14 cellular contexts compared by ENCODE assay signal in the genomic region with DNA sequence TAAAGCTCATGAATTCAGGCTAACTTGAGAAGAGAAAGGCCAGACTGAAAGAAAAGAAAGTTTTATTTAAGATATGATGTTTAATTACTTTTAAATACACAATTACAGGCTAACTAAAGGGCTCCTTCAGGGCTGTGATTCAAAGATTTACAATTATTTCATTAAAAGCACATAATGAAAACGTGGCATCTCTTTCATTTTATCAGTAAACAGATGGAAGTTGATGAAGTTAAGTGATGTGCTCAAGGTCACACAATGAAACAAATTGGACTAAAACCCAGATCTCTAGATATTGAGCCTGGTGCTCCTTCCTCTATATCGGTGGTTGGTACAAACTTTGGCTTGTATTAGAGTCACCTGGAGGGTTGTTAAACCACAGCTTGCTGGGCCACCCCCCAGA. TPM values are rescaled to one million over a fixed set of nuclear protein-coding genes. Genes with fewer than 3 reads are reported as not detected.
DNase-seq lines count a peak whose midpoint lies in the region; ATAC-seq and TF ChIP-seq lines count a peak whose summit lies in the region.
"Had no signal": no experiment of that assay in that cellular context is flagged by ENCODE, and none has a peak within 500 bp of the region (broad histone marks: within the 10 kb centered on the region; RNA-seq: fewer than 3 reads in every experiment).

No MANE protein-coding gene starts in this region.

- peak overlapping the region in 5 of 7 donors; percentile 9 to 97 (median 87) for H3K27ac Mint-ChIP-seq in CD4-positive, alpha-beta memory T cell
- H3K27ac Mint-ChIP-seq in T-helper 17 cell: peak overlapping the region; percentile 98
- H3K27ac Mint-ChIP-seq in naive thymus-derived CD8-positive, alpha-beta T cell: peak overlapping the region in 6 of 10 donors; percentile 39 to 97 (median 89)
- H3K27ac Mint-ChIP-seq: CD14-positive monocyte had no signal

- H3K4me3 ChIP-seq in CD4-positive, alpha-beta memory T cell (ENCODE audit: low read length in 2 of 2): no peak overlapping the region
- no peak overlapping the region for H3K4me3 ChIP-seq in KMS-11 (IDR thresholded peaks at IDR 0.05; ENCODE audit: insufficient read depth, low read depth, low read length)
- H3K4me3 ChIP-seq: A549, GM23248 had no signal

- H3K79me2 ChIP-seq in KMS-11 (ENCODE audit: insufficient read depth, low read depth): no peaks in the 10 kb centered on the region

- H3K27me3 ChIP-seq in CD4-positive, alpha-beta memory T cell (ENCODE audit: insufficient read depth, low read length): no peaks in the 10 kb centered on the region
- H3K27me3 ChIP-seq in KMS-11 (ENCODE audit: insufficient read depth, low read depth): no peaks in the 10 kb centered on the region

- no peak overlapping the region for H2AFZ ChIP-seq in KMS-11 (ENCODE audit: low read depth)
- H2AFZ ChIP-seq: GM23248 had no signal

- TF ChIP-seq CTCF in KMS-11 (conservative IDR thresholded peaks at IDR 0.05; ENCODE audit: low read depth, low read length): no peak

- H3K4me3 Mint-ChIP-seq in CD4-positive, alpha-beta memory T cell: no peak overlapping the region
- H3K4me3 Mint-ChIP-seq in T-helper 17 cell: no peak overlapping the region
- no peak overlapping the region for H3K4me3 Mint-ChIP-seq in naive thymus-derived CD8-positive, alpha-beta T cell
- H3K4me3 Mint-ChIP-seq: CD14-positive monocyte had no signal

- no peaks in the 10 kb centered on the region for H3K36me3 Mint-ChIP-seq in CD4-positive, alpha-beta memory T cell
- H3K36me3 Mint-ChIP-seq in T-helper 17 cell (ENCODE audit: low read depth): no peaks in the 10 kb centered on the region
- H3K36me3 Mint-ChIP-seq in naive thymus-derived CD8-positive, alpha-beta T cell: no peaks in the 10 kb centered on the region
- H3K36me3 Mint-ChIP-seq: CD14-positive monocyte had no signal

- CTCF ChIA-PET in CD4-positive, alpha-beta memory T cell (lab: Charles Lee; ENCODE audit: partially characterized antibody): interaction anchor here (2.1 to 9.9 kb wide), 5 partner anchors 10 to 280 kb away, joined by 5 to 87 read pairs (median 73); a partner anchor contains a TSS

- H3K27me3 Mint-ChIP-seq in CD4-positive, alpha-beta memory T cell: no peaks in the 10 kb centered on the region
- H3K27me3 Mint-ChIP-seq in T-helper 17 cell: no peaks in the 10 kb centered on the region
- H3K27me3 Mint-ChIP-seq in naive thymus-derived CD8-positive, alpha-beta T cell: peaks cover 0 to 2% (median 0%) of the 10 kb centered on the region in 5 donors

- H3K9me3 ChIP-seq in CD4-positive, alpha-beta memory T cell (ENCODE audit: control insufficient read depth in 1 of 2, low read length in 2 of 2): no peaks in the 10 kb centered on the region
- H3K9me3 ChIP-seq in T-helper 17 cell (ENCODE audit: control insufficient read depth, low read length, poor library complexity, severe bottlenecking): no peaks in the 10 kb centered on the region
- H3K9me3 ChIP-seq: A549 had no signal

- intact Hi-C loops in CD4-positive, alpha-beta memory T cell (cut with micrococcal nuclease): no loop called here

- peaks cover 37 to 51% (median 44%) of the 10 kb centered on the region in 4 donors for H3K4me1 Mint-ChIP-seq in CD4-positive, alpha-beta memory T cell
- H3K4me1 Mint-ChIP-seq in T-helper 17 cell: peaks cover 35% of the 10 kb centered on the region
- peaks cover 31 to 49% (median 46%) of the 10 kb centered on the region in 4 donors for H3K4me1 Mint-ChIP-seq in naive thymus-derived CD8-positive, alpha-beta T cell

- H3K4me1 ChIP-seq in CD4-positive, alpha-beta memory T cell (ENCODE audit: insufficient read depth, low read length): peaks cover 45% of the 10 kb centered on the region
- peaks cover 48% of the 10 kb centered on the region for H3K4me1 ChIP-seq in KMS-11 (ENCODE audit: low read depth, poor library complexity, severe bottlenecking)

- H3K9me3 Mint-ChIP-seq in CD4-positive, alpha-beta memory T cell: no peaks in the 10 kb centered on the region
- no peaks in the 10 kb centered on the region for H3K9me3 Mint-ChIP-seq in naive thymus-derived CD8-positive, alpha-beta T cell
- H3K9me3 Mint-ChIP-seq: CD14-positive monocyte had no signal

- H3K4me2 ChIP-seq in KMS-11: 0 out of 2 replicates have a peak overlapping the region, but pooled peaks have one; percentile 3
- H3K4me2 ChIP-seq: A549 had no signal

- no peaks in the 10 kb centered on the region for H4K20me1 ChIP-seq in KMS-11 (ENCODE audit: insufficient read depth)

- no peak overlapping the region for H3K9ac ChIP-seq in KMS-11
- H3K9ac ChIP-seq: GM23248 had no signal

- no peak overlapping the region for H3K27ac ChIP-seq in CD4-positive, alpha-beta memory T cell (ENCODE audit: low read depth, low read length)
- no peak overlapping the region for H3K27ac ChIP-seq in KMS-11
- H3K27ac ChIP-seq: A549, GM23248, HL-60 had no signal

- no peak for DNase-seq in CD4-positive, alpha-beta memory T cell
- DNase-seq in T-helper 17 cell (no peak), globus pallidus (ENCODE audit: low spot score) (no peak), SKM-1 (lab: John Stamatoyannopoulos, UW; ENCODE audit: unreplicated experiment) (no peak), A172 (ENCODE audit: low spot score) (no peak)
- DNase-seq in naive thymus-derived CD8-positive, alpha-beta T cell: no peak
- DNase-seq: Calu3, DMS 273 treated with DMSO at 0.1 percent for 48 hours, GM23248, H7 had no signal

- no peak for ATAC-seq in T-helper 17 cell
- no peak for ATAC-seq in naive thymus-derived CD8-positive, alpha-beta T cell
- ATAC-seq: A549 had no signal

- H3K36me3 ChIP-seq in CD4-positive, alpha-beta memory T cell (ENCODE audit: insufficient read depth, low read length): no peaks in the 10 kb centered on the region
- no peaks in the 10 kb centered on the region for H3K36me3 ChIP-seq in KMS-11 (ENCODE audit: insufficient read depth)

- POLR2A ChIA-PET in CD4-positive, alpha-beta memory T cell (lab: Charles Lee; ENCODE audit: partially characterized antibody): interaction anchor here (2.6 to 9.7 kb wide), 2 partner anchors 15 to 752 kb away, joined by 7 to 159 read pairs; a partner anchor contains a TSS
- POLR2A ChIA-PET in naive thymus-derived CD8-positive, alpha-beta T cell (lab: Charles Lee): no interaction called here

RNA-seq across cellular contexts. Expression of a gene that starts 13.5 kb away (rescaled TPM):
- 100 to 1,000 TPM; 119 to 120 TPM for total RNA-seq in CD4-positive, alpha-beta memory T cell
- 100 to 1,000 TPM; 334 to 833 TPM for polyA plus RNA-seq in CD4-positive, alpha-beta memory T cell
- total RNA-seq in T-helper 17 cell: 1,000 to 10,000 TPM; 1,744 to 1,805 TPM
- total RNA-seq in naive thymus-derived CD8-positive, alpha-beta T cell: 100 to 1,000 TPM; 199 to 214 TPM
- 100 to 1,000 TPM; 194 to 328 (median 198) TPM for polyA plus RNA-seq in naive thymus-derived CD8-positive, alpha-beta T cell
- total RNA-seq in A172 (2014; rRNA removed; shearing (Covaris generic)): 41.3 and 58.1 TPM in 2 replicates

Comparison
In these comparisons a context has a peak if more than half of its experiments do, and no peak if none do; other contexts are left out.
1. RNA of a gene that starts 13.5 kb away (total RNA-seq): 1,744 to 1,805 TPM in T-helper 17 cell; 199 to 214 TPM in naive thymus-derived CD8-positive, alpha-beta T cell, 119 to 120 TPM in CD4-positive, alpha-beta memory T cell and 41.3 to 58.1 TPM in A172; every median in the first group is over 4 times any median in the second.
2. Peak in every context shown above with its lines, with median percentiles within 50 percentile points of each other: H3K27ac Mint-ChIP-seq.